In genomic region chr15:75038948-75039533, GRCh38 we compare ENCODE assay signal across 19 cellular contexts. TPM values are rescaled to one million over a fixed set of nuclear protein-coding genes. Genes with fewer than 3 reads are reported as not detected.
DNase-seq lines count a peak whose midpoint lies in the region; ATAC-seq and TF ChIP-seq lines count a peak whose summit lies in the region.
"Had no signal": no experiment of that assay in that cellular context is flagged by ENCODE, and none has a peak within 500 bp of the region (broad histone marks: within the 10 kb centered on the region; RNA-seq: fewer than 3 reads in every experiment).

No MANE protein-coding gene starts in this region.

- H3K9ac ChIP-seq in parathyroid adenoma: no peak overlapping the region
- H3K9ac ChIP-seq in mesendoderm (ENCODE audit: low read length): no peak overlapping the region
- H3K9ac ChIP-seq: GM23248 had no signal

- H3K56ac ChIP-seq in mesendoderm (ENCODE audit: low read length): no peak overlapping the region

- ATAC-seq in activated T-helper 17 cell treated with anti-CD3 and anti-CD28 coated beads, Interleukin-2, amount 50 U/mL, for 72 hours (replicated peaks): no peak
- no peak for ATAC-seq in esophagus mucosa
- ATAC-seq: A549, HCT116 had no signal

- TF ChIP-seq CTCF in parathyroid adenoma (IDR thresholded peaks at IDR 0.05): no peak

- no peak overlapping the region for H2BK15ac ChIP-seq in mesendoderm (replicated peaks; ENCODE audit: low read depth)

- H2BK120ac ChIP-seq in mesendoderm (ENCODE audit: low read depth, low read length): no peak overlapping the region

- H3K27me3 ChIP-seq in parathyroid adenoma (ENCODE audit: control insufficient read depth, insufficient read depth, low read length) (no peaks in the 10 kb centered on the region), mesendoderm (ENCODE audit: insufficient read depth, low read length, poor library complexity) (no peaks in the 10 kb centered on the region)
- H3K27me3 ChIP-seq: Peyer's patch had no signal

- H3K27ac ChIP-seq in parathyroid adenoma (peak overlapping the region; percentile 51), mesendoderm (ENCODE audit: low read depth, low read length) (no peak overlapping the region)
- H3K27ac ChIP-seq: GM23248, Peyer's patch had no signal

- H3K4me1 ChIP-seq in parathyroid adenoma: peaks cover 37% of the 10 kb centered on the region
- peaks cover 3% of the 10 kb centered on the region for H3K4me1 ChIP-seq in mesendoderm (ENCODE audit: control insufficient read depth, low read depth, low read length)

- no peak overlapping the region for H4K8ac ChIP-seq in mesendoderm (ENCODE audit: low read depth, low read length)

- H3K23ac ChIP-seq in mesendoderm (ENCODE audit: low read length): no peak overlapping the region

- H3K4me1 Mint-ChIP-seq in activated CD4-positive, alpha-beta memory T cell treated with anti-CD3 and anti-CD28 coated beads, Interleukin-2, amount 10 ng/mL, durations not matched to agents 7 days and 5 days: peaks cover 71% of the 10 kb centered on the region
- peaks cover 25% of the 10 kb centered on the region for H3K4me1 Mint-ChIP-seq in activated CD4-positive, alpha-beta memory T cell treated with anti-CD3 and anti-CD28 coated beads for 36 hours (ENCODE audit: low read depth)
- peaks cover 25% of the 10 kb centered on the region for H3K4me1 Mint-ChIP-seq in activated T-helper 17 cell treated with anti-CD3 and anti-CD28 coated beads, Interleukin-2, amount 50 U/mL, for 72 hours

- H3K4me3 Mint-ChIP-seq in activated CD4-positive, alpha-beta memory T cell treated with anti-CD3 and anti-CD28 coated beads, Interleukin-2, amount 10 ng/mL, durations not matched to agents 7 days and 5 days: no peak overlapping the region
- no peak overlapping the region for H3K4me3 Mint-ChIP-seq in activated CD4-positive, alpha-beta memory T cell treated with anti-CD3 and anti-CD28 coated beads for 36 hours
- no peak overlapping the region for H3K4me3 Mint-ChIP-seq in activated T-helper 17 cell treated with anti-CD3 and anti-CD28 coated beads, Interleukin-2, amount 50 U/mL, for 72 hours

- intact Hi-C loops in activated CD4-positive, alpha-beta memory T cell treated with anti-CD3 and anti-CD28 coated beads for 36 hours (cut with micrococcal nuclease): no loop called here

- no peak overlapping the region for H3K4ac ChIP-seq in mesendoderm (ENCODE audit: low read depth, low read length)

- peaks cover 5% of the 10 kb centered on the region for H3K79me1 ChIP-seq in mesendoderm (ENCODE audit: low read length)

- no peak overlapping the region for H2AFZ ChIP-seq in parathyroid adenoma
- H2AFZ ChIP-seq: GM23248 had no signal

- POLR2A ChIA-PET in activated CD4-positive, alpha-beta memory T cell treated with anti-CD3 and anti-CD28 coated beads, Interleukin-2, amount 10 ng/mL, durations not matched to agents 7 days and 5 days (lab: Charles Lee): interaction anchor here (4.6 kb wide), 1 partner anchor 165 kb away, joined by 32 read pairs; no protein-coding TSS in a partner anchor
- POLR2A ChIA-PET in activated CD4-positive, alpha-beta memory T cell treated with anti-CD3 and anti-CD28 coated beads for 36 hours (lab: Charles Lee): no interaction called here

- H3K18ac ChIP-seq in mesendoderm (ENCODE audit: low read length): no peak overlapping the region

- no peak overlapping the region for H2AK5ac ChIP-seq in mesendoderm (ENCODE audit: low read length)

- H3K4me3 ChIP-seq in parathyroid adenoma (ENCODE audit: low read depth, low read length): no peak overlapping the region
- H3K4me3 ChIP-seq in mesendoderm (ENCODE audit: low read length): no peak overlapping the region
- H3K4me3 ChIP-seq: A549, GM23248, Peyer's patch had no signal

- no peak overlapping the region for H4K5ac ChIP-seq in mesendoderm (ENCODE audit: low read length)

- CTCF ChIA-PET in activated CD4-positive, alpha-beta memory T cell treated with anti-CD3 and anti-CD28 coated beads, Interleukin-2, amount 10 ng/mL, durations not matched to agents 7 days and 5 days (lab: Charles Lee): interaction anchor here (1.2 to 2.6 kb wide), 5 partner anchors 9 to 165 kb away, joined by 3 to 28 read pairs (median 9); partner anchors contain the start of gene PPCDC
- CTCF ChIA-PET in activated CD4-positive, alpha-beta memory T cell treated with anti-CD3 and anti-CD28 coated beads for 36 hours (lab: Charles Lee): interaction anchor here (1.8 kb wide), 1 partner anchor 10 kb away, joined by 7 read pairs; no protein-coding TSS in a partner anchor

- peak overlapping the region; percentile 6 for H3K27ac Mint-ChIP-seq in activated CD4-positive, alpha-beta memory T cell treated with anti-CD3 and anti-CD28 coated beads, Interleukin-2, amount 10 ng/mL, durations not matched to agents 7 days and 5 days
- H3K27ac Mint-ChIP-seq in activated CD4-positive, alpha-beta memory T cell treated with anti-CD3 and anti-CD28 coated beads for 36 hours: no peak overlapping the region
- peak overlapping the region; percentile 8 for H3K27ac Mint-ChIP-seq in activated T-helper 17 cell treated with anti-CD3 and anti-CD28 coated beads, Interleukin-2, amount 50 U/mL, for 72 hours

- H3K9me3 ChIP-seq in parathyroid adenoma (ENCODE audit: control insufficient read depth, low read length): no peaks in the 10 kb centered on the region
- H3K9me3 ChIP-seq: A549, Peyer's patch had no signal

- WGBS in mesendoderm (ENCODE audit: extremely low coverage, insufficient coverage, low lambda C conversion rate): no CpG with 5 or more reads among the region's 1 CpG

- H3K27me3 Mint-ChIP-seq in activated CD4-positive, alpha-beta memory T cell treated with anti-CD3 and anti-CD28 coated beads, Interleukin-2, amount 10 ng/mL, durations not matched to agents 7 days and 5 days: no peaks in the 10 kb centered on the region
- H3K27me3 Mint-ChIP-seq in activated CD4-positive, alpha-beta memory T cell treated with anti-CD3 and anti-CD28 coated beads for 36 hours: no peaks in the 10 kb centered on the region
- H3K27me3 Mint-ChIP-seq in activated T-helper 17 cell treated with anti-CD3 and anti-CD28 coated beads, Interleukin-2, amount 50 U/mL, for 72 hours: no peaks in the 10 kb centered on the region

- H3K36me3 ChIP-seq in parathyroid adenoma (ENCODE audit: control insufficient read depth, insufficient read depth, low read length): no peaks in the 10 kb centered on the region
- no peaks in the 10 kb centered on the region for H3K36me3 ChIP-seq in mesendoderm (ENCODE audit: control insufficient read depth, insufficient read depth, low read length)
- H3K36me3 ChIP-seq: Peyer's patch had no signal

- no peaks in the 10 kb centered on the region for H3K79me2 ChIP-seq in parathyroid adenoma
- no peaks in the 10 kb centered on the region for H3K79me2 ChIP-seq in mesendoderm (ENCODE audit: control insufficient read depth, insufficient read depth, low read length)

- H3K36me3 Mint-ChIP-seq in activated CD4-positive, alpha-beta memory T cell treated with anti-CD3 and anti-CD28 coated beads, Interleukin-2, amount 10 ng/mL, durations not matched to agents 7 days and 5 days (ENCODE audit: low read depth): peaks cover 32% of the 10 kb centered on the region
- peaks cover 9% of the 10 kb centered on the region for H3K36me3 Mint-ChIP-seq in activated CD4-positive, alpha-beta memory T cell treated with anti-CD3 and anti-CD28 coated beads for 36 hours
- H3K36me3 Mint-ChIP-seq in activated T-helper 17 cell treated with anti-CD3 and anti-CD28 coated beads, Interleukin-2, amount 50 U/mL, for 72 hours (ENCODE audit: low read depth): peaks cover 36% of the 10 kb centered on the region

- DNase-seq in activated CD4-positive, alpha-beta memory T cell treated with anti-CD3 and anti-CD28 coated beads, Interleukin-2, amount 10 ng/mL, durations not matched to agents 7 days and 5 days: no peak
- no peak for DNase-seq in activated CD4-positive, alpha-beta memory T cell treated with anti-CD3 and anti-CD28 coated beads for 36 hours
- DNase-seq in CMK (ENCODE audit: low read depth) (peak; percentile 45), iPS-NIHi11 (ENCODE audit: low spot score) (no peak), mesendoderm (no peak)
- DNase-seq: GF-D8, GM23248, NCI-H1105 treated with DMSO at 0.1 percent for 48 hours, NCI-H187, NCI-H2171, NCI-H446 treated with DMSO at 0.1 percent for 48 hours, NCI-H748 treated with DMSO at 0.1 percent for 48 hours, Peyer's patch, SHP77 had no signal

- H3K9me3 Mint-ChIP-seq in activated CD4-positive, alpha-beta memory T cell treated with anti-CD3 and anti-CD28 coated beads, Interleukin-2, amount 10 ng/mL, durations not matched to agents 7 days and 5 days: no peaks in the 10 kb centered on the region
- no peaks in the 10 kb centered on the region for H3K9me3 Mint-ChIP-seq in activated CD4-positive, alpha-beta memory T cell treated with anti-CD3 and anti-CD28 coated beads for 36 hours
- H3K9me3 Mint-ChIP-seq in activated T-helper 17 cell treated with anti-CD3 and anti-CD28 coated beads, Interleukin-2, amount 50 U/mL, for 72 hours: no peaks in the 10 kb centered on the region

- H2BK5ac ChIP-seq in mesendoderm (ENCODE audit: low read length): no peak overlapping the region

- H3K4me2 ChIP-seq in parathyroid adenoma (ENCODE audit: low read length) (no peak overlapping the region), mesendoderm (ENCODE audit: low read length) (no peak overlapping the region)
- H3K4me2 ChIP-seq: A549 had no signal

RNA-seq across cellular contexts. Expression of gene PPCDC, which starts 15.7 kb away (rescaled TPM):
- 10 to 100 TPM; 43.0 to 50.2 TPM for total RNA-seq in activated CD4-positive, alpha-beta memory T cell treated with anti-CD3 and anti-CD28 coated beads, Interleukin-2, amount 10 ng/mL, durations not matched to agents 7 days and 5 days
- 10 to 100 TPM; 16.3 to 18.8 TPM for total RNA-seq in activated CD4-positive, alpha-beta memory T cell treated with anti-CD3 and anti-CD28 coated beads for 36 hours
- total RNA-seq in activated T-helper 17 cell treated with anti-CD3 and anti-CD28 coated beads, Interleukin-2, amount 50 U/mL, for 72 hours: 10 to 100 TPM; 24.2 to 27.5 TPM
- 13.6 TPM for total RNA-seq in esophagus mucosa
- 10.8 TPM for polyA plus RNA-seq in mesendoderm (2013, experiment 1 of 2)
- polyA plus RNA-seq in mesendoderm (2013, experiment 2 of 2): 11.7 TPM

RNA-seq across cellular contexts. Expression of gene SCAMP5, which starts 43.7 kb away (rescaled TPM):
- total RNA-seq in activated CD4-positive, alpha-beta memory T cell treated with anti-CD3 and anti-CD28 coated beads, Interleukin-2, amount 10 ng/mL, durations not matched to agents 7 days and 5 days: under 1 TPM; 0.60 to 0.81 TPM
- under 1 TPM; 0.19 to 0.33 TPM for total RNA-seq in activated CD4-positive, alpha-beta memory T cell treated with anti-CD3 and anti-CD28 coated beads for 36 hours
- total RNA-seq in activated T-helper 17 cell treated with anti-CD3 and anti-CD28 coated beads, Interleukin-2, amount 50 U/mL, for 72 hours: 1 to 10 TPM; 5.1 to 5.3 TPM
- total RNA-seq in esophagus mucosa: 0.84 TPM
- 17.2 TPM for polyA plus RNA-seq in mesendoderm (2013, experiment 1 of 2)
- polyA plus RNA-seq in mesendoderm (2013, experiment 2 of 2): 17.7 TPM
